8 cellular contexts compared by ENCODE assay signal in genomic region chr2:68467077-68467960, GRCh38. TPM values are rescaled to one million over a fixed set of nuclear protein-coding genes. Genes with fewer than 3 reads are reported as not detected.
DNase-seq lines count a peak whose midpoint lies in the region; ATAC-seq and TF ChIP-seq lines count a peak whose summit lies in the region.

TSS of gene APLF (plus strand) at chr2:68467585. CDS start at chr2:68467732, 147 bp downstream.
TSS of gene FBXO48 (minus strand) at chr2:68467294. CDS start at chr2:68465145, 2,149 bp downstream.

- H3K27ac Mint-ChIP-seq in activated naive CD8-positive, alpha-beta T cell treated with anti-CD3 and anti-CD28 coated beads, Interleukin-2, amount 10 ng/mL, durations not matched to agents 7 days and 5 days, result peak within 1 kb of the TSS; percentile 96
- peak within 1 kb of the TSS; percentile 83 for H3K27ac Mint-ChIP-seq in glutamatergic neuron (ENCODE audit: unreplicated experiment)

- peak; percentile 55 for TF ChIP-seq POLR2A in testis (IDR thresholded peaks at IDR 0.05)

- no peak for TF ChIP-seq CTCF in GM12864 (IDR thresholded peaks at IDR 0.05; ENCODE audit: low read depth, low read length, missing control alignments)
- no peak for TF ChIP-seq CTCF in glutamatergic neuron (IDR thresholded peaks at IDR 0.05; ENCODE audit: partially characterized antibody, unreplicated experiment)
- no peak for TF ChIP-seq CTCF in omental fat pad (IDR thresholded peaks at IDR 0.05)
- TF ChIP-seq CTCF in testis (IDR thresholded peaks at IDR 0.05), result no peak

- peak within 1 kb of the TSS; percentile 98 for H3K4me3 Mint-ChIP-seq in activated naive CD8-positive, alpha-beta T cell treated with anti-CD3 and anti-CD28 coated beads, Interleukin-2, amount 10 ng/mL, durations not matched to agents 7 days and 5 days
- peak within 1 kb of the TSS; percentile 97 for H3K4me3 Mint-ChIP-seq in glutamatergic neuron (ENCODE audit: unreplicated experiment)

- H3K9me3 Mint-ChIP-seq in activated naive CD8-positive, alpha-beta T cell treated with anti-CD3 and anti-CD28 coated beads, Interleukin-2, amount 10 ng/mL, durations not matched to agents 7 days and 5 days, result no peaks in the 10 kb centered on the region
- H3K9me3 Mint-ChIP-seq in glutamatergic neuron (ENCODE audit: unreplicated experiment), result no peaks in the 10 kb centered on the region

- peaks cover 3% of the 10 kb centered on the region for H3K36me3 Mint-ChIP-seq in activated naive CD8-positive, alpha-beta T cell treated with anti-CD3 and anti-CD28 coated beads, Interleukin-2, amount 10 ng/mL, durations not matched to agents 7 days and 5 days
- H3K36me3 Mint-ChIP-seq in glutamatergic neuron (ENCODE audit: unreplicated experiment), result no peaks in the 10 kb centered on the region

- H3K4me3 ChIP-seq in GM12864 (ENCODE audit: low read depth, low read length) (peak within 1 kb of the TSS; percentile 98), testis (peak within 1 kb of the TSS; percentile 76 to 85)

- ATAC-seq in HG02678 (IDR thresholded peaks at IDR 0.05; ENCODE audit: unreplicated experiment) (peak; percentile 94), omental fat pad (ENCODE audit: low FRiP score) (peak; percentile 98)
- peak; percentile 94 for ATAC-seq in activated naive CD8-positive, alpha-beta T cell treated with anti-CD3 and anti-CD28 coated beads, Interleukin-2, amount 10 ng/mL, durations not matched to agents 7 days and 5 days (ENCODE audit: low read depth)

- H3K27ac ChIP-seq in testis, result peak within 1 kb of the TSS; percentile 79 to 92

- WGBS in testis, 2 donors, result 0 to 1% methylated on average over 34 to 80 of the region's 82 CpGs

- H3K36me3 ChIP-seq in testis (ENCODE audit: low read depth, missing control alignments), result no peaks in the 10 kb centered on the region

- no peaks in the 10 kb centered on the region for H3K27me3 Mint-ChIP-seq in activated naive CD8-positive, alpha-beta T cell treated with anti-CD3 and anti-CD28 coated beads, Interleukin-2, amount 10 ng/mL, durations not matched to agents 7 days and 5 days
- H3K27me3 Mint-ChIP-seq in glutamatergic neuron (ENCODE audit: unreplicated experiment), result no peaks in the 10 kb centered on the region

- no peaks in the 10 kb centered on the region for H3K9me3 ChIP-seq in testis

- POLR2A ChIA-PET in activated naive CD8-positive, alpha-beta T cell treated with anti-CD3 and anti-CD28 coated beads, Interleukin-2, amount 10 ng/mL, durations not matched to agents 7 days and 5 days (lab: Charles Lee), result interaction anchor here (0.5 to 2.4 kb wide), 12 partner anchors 14 to 458 kb away, joined by 3 to 8 read pairs (median 4); partner anchors contain the start of gene PPP3R1

- no peaks in the 10 kb centered on the region for H3K27me3 ChIP-seq in testis

- DNase-seq in GM12864 (ENCODE audit: low read depth) (peak; percentile 97), NCI-H1105 treated with DMSO at 0.1 percent for 48 hours (lab: John Stamatoyannopoulos, UW) (peak; percentile 97), SKM-1 treated with dmso at 0.1 percent for 144 hours (lab: John Stamatoyannopoulos, UW; ENCODE audit: unreplicated experiment) (peak; percentile 99), glutamatergic neuron (peak; percentile 97), omental fat pad (ENCODE audit: low spot score) (peak; percentile 94), testis (peak; percentile 99)
- peak; percentile 93 for DNase-seq in activated naive CD8-positive, alpha-beta T cell treated with anti-CD3 and anti-CD28 coated beads, Interleukin-2, amount 10 ng/mL, durations not matched to agents 7 days and 5 days

- intact Hi-C loops in testis (cut with DNase I; ENCODE audit: low total_unique reads), result no loop called here

- peaks cover 34% of the 10 kb centered on the region for H3K4me1 Mint-ChIP-seq in activated naive CD8-positive, alpha-beta T cell treated with anti-CD3 and anti-CD28 coated beads, Interleukin-2, amount 10 ng/mL, durations not matched to agents 7 days and 5 days
- peaks cover 6% of the 10 kb centered on the region for H3K4me1 Mint-ChIP-seq in glutamatergic neuron (ENCODE audit: low read depth, unreplicated experiment)

- H3K4me1 ChIP-seq in testis, result peaks cover 6% of the 10 kb centered on the region

RNA-seq across cellular contexts. Expression of gene APLF, which starts in this region (rescaled TPM):
- total RNA-seq in activated naive CD8-positive, alpha-beta T cell treated with anti-CD3 and anti-CD28 coated beads, Interleukin-2, amount 10 ng/mL, durations not matched to agents 7 days and 5 days, result 1 to 10 TPM; 4.5 to 4.6 TPM
- 4.4 TPM for total RNA-seq in glutamatergic neuron (ENCODE audit: unreplicated experiment)
- total RNA-seq in omental fat pad, result 10 to 100 TPM in 2 of 4 donors, 1 to 10 TPM in 2; 6.0 to 12.3 (median 9.4) TPM
- 10 to 100 TPM; 14.7 to 21.7 TPM for total RNA-seq in testis
- 6.6 TPM for polyA plus RNA-seq in testis (ENCODE audit: insufficient read depth, low read depth, low replicate concordance)

RNA-seq across cellular contexts. Expression of gene FBXO48, which starts in this region (rescaled TPM):
- 1 to 10 TPM; 4.0 to 4.3 TPM for total RNA-seq in activated naive CD8-positive, alpha-beta T cell treated with anti-CD3 and anti-CD28 coated beads, Interleukin-2, amount 10 ng/mL, durations not matched to agents 7 days and 5 days
- total RNA-seq in glutamatergic neuron (ENCODE audit: unreplicated experiment), result 0.81 TPM
- 1 to 10 TPM in 1 of 4 donors, under 1 TPM in 3; 0.24 to 1.3 (median 0.80) TPM for total RNA-seq in omental fat pad
- 1 to 10 TPM; 1.2 to 2.4 TPM for total RNA-seq in testis
- polyA plus RNA-seq in testis (ENCODE audit: insufficient read depth, low read depth, low replicate concordance), result 1.7 TPM

Comparison
In these comparisons a context has a peak if more than half of its experiments do, and no peak if none do; other contexts are left out.
1. Peak in every context shown above with its lines: DNase-seq, ATAC-seq, H3K4me3 ChIP-seq and H3K27ac ChIP-seq.